ENCODE assay signal across 1 cellular context in genomic region chr10:110772454-110773025, GRCh38.
TF ChIP-seq lines count a peak whose summit lies in the region.

No MANE protein-coding gene starts in this region.

TF ChIP-seq in SK-N-SH treated with all-trans-retinoic acid at 6 μM for 48 hours, 23 proteins besides CTCF, POLR2A, EP300 and RAD21 (continued from another document):
- no peak for TF ChIP-seq ISL1 (CRISPR knock-in tag; IDR thresholded peaks at IDR 0.05)
- TF ChIP-seq ZFP3 (CRISPR knock-in tag; IDR thresholded peaks at IDR 0.05): no peak
TF ChIP-seq in SK-N-SH treated with all-trans-retinoic acid at 6 μM for 48 hours: peak in this region for 0.
